1 cellular context compared by ENCODE assay signal in the genomic region with DNA sequence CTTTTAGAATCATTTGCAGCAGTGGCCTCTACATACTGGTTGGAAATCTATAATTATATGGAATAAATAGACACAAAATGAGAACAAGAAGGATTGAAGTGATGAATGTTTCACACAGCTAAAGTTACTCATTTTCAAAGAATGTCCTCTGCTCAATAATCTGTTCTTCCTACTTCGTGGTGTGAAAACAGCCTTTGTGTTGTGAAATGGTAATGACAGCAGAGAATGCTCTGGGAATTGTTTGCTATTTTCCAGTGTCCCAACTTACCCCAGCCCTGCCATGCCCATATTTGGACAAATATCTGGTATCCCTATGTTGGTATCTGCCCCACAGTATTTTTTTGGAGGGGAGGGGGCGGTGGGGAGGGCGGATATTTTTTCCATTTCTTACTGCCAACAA.
A peak's percentile ranks its signal among the peaks of the same experiment; 100 is the strongest.
TF ChIP-seq lines count a peak whose summit lies in the region.

No MANE protein-coding gene starts in this region.

TF ChIP-seq in H1, 55 proteins besides CTCF, POLR2A, EP300 and RAD21:
- TF ChIP-seq HDAC2 (IDR thresholded peaks at IDR 0.05; ENCODE audit: borderline replicate concordance in 1 of 2, low read depth in 2 of 2, low read length in 2 of 2): no peak
- peak; percentile 37; the same call in 1 of the 2 replicates for TF ChIP-seq SRF (IDR thresholded peaks at IDR 0.05; ENCODE audit: low read depth, low read length)
- TF ChIP-seq CHD1 (IDR thresholded peaks at IDR 0.05; ENCODE audit: low read depth, low read length): no peak
TF ChIP-seq in H1: peak in this region for 1.
